Comparison of ENCODE assay signal across 18 cellular contexts in genomic region chr2:112607680-112608438, GRCh38. TPM values are rescaled to one million over a fixed set of nuclear protein-coding genes. Genes with fewer than 3 reads are reported as not detected.
DNase-seq lines count a peak whose midpoint lies in the region; ATAC-seq, FAIRE-seq and TF ChIP-seq lines count a peak whose summit lies in the region.
"Had no signal": no experiment of that assay in that cellular context is flagged by ENCODE, and none has a peak within 500 bp of the region (broad histone marks: within the 10 kb centered on the region; RNA-seq: fewer than 3 reads in every experiment).

No MANE protein-coding gene starts in this region.

- no TSS peak for BruUV-seq in Calu3 (replicated peaks; lab: Mats Ljungman, UMichigan)

- TF ChIP-seq CTCF in A549 (IDR thresholded peaks at IDR 0.05) = no peak
- no peak for TF ChIP-seq CTCF in LNCaP clone FGC (IDR thresholded peaks at IDR 0.05; ENCODE audit: control insufficient read depth, extremely low read depth, insufficient read depth)
- TF ChIP-seq CTCF in bronchial epithelial cell (IDR thresholded peaks at IDR 0.05; ENCODE audit: insufficient read depth, low read length, severe bottlenecking) = no peak
- TF ChIP-seq CTCF in Calu3 (IDR thresholded peaks at IDR 0.05; ENCODE audit: unreplicated experiment) = no peak

- H3K9me3 ChIP-seq in A549 = no peaks in the 10 kb centered on the region

- no peak overlapping the region for H3K4me3 ChIP-seq in A549
- H3K4me3 ChIP-seq in LNCaP clone FGC (ENCODE audit: low read depth, low read length) = no peak overlapping the region
- no peak overlapping the region for H3K4me3 ChIP-seq in bronchial epithelial cell (ENCODE audit: low read depth, low read length)
- H3K4me3 ChIP-seq: GM12878, GM23248, SK-N-MC had no signal

- no peak overlapping the region for H3K27ac ChIP-seq in A549
- H3K27ac ChIP-seq: GM23248, HL-60, SK-N-MC had no signal

- peaks cover 20% of the 10 kb centered on the region for H3K27me3 Mint-ChIP-seq in Calu3 (ENCODE audit: unreplicated experiment)
- H3K27me3 Mint-ChIP-seq: CD4-positive, alpha-beta T cell had no signal

- TF ChIP-seq RAD21 in A549 (conservative IDR thresholded peaks at IDR 0.05 in 1 of 2, IDR thresholded peaks at IDR 0.05 in 1 of 2) = no peak

- H3K4me1 ChIP-seq in A549 = no peaks in the 10 kb centered on the region

- no peaks in the 10 kb centered on the region for H3K9me3 Mint-ChIP-seq in Calu3 (ENCODE audit: low read depth, unreplicated experiment)
- H3K9me3 Mint-ChIP-seq: CD4-positive, alpha-beta T cell had no signal

- H3K4me1 Mint-ChIP-seq in Calu3 (ENCODE audit: low read depth, unreplicated experiment) = peaks cover 8% of the 10 kb centered on the region
- H3K4me1 Mint-ChIP-seq: B cell had no signal

- no peaks in the 10 kb centered on the region for H3K36me3 ChIP-seq in bronchial epithelial cell (ENCODE audit: control insufficient read depth, insufficient read depth, low read length)

- no peak for DNase-seq in A549 (ENCODE audit: low read depth in 1 of 2, low spot score in 1 of 2)
- peak; percentile 50 for DNase-seq in LNCaP clone FGC (ENCODE audit: low read depth)
- DNase-seq in bronchial epithelial cell (ENCODE audit: low read depth) = peak; percentile 57
- peak; percentile 38 for DNase-seq in mucosa of gallbladder (ENCODE audit: low spot score)
- DNase-seq in Calu3 = no peak
- no peak for DNase-seq in NCI-H1092 treated with DMSO at 0.1 percent for 48 hours (lab: John Stamatoyannopoulos, UW)
- DNase-seq: CD4-positive, alpha-beta T cell; DND-41; GM23248; HCEC 1CT; NCI-H1436 treated with DMSO at 0.1 percent for 48 hours had no signal

- TF ChIP-seq POLR2A in A549 (IDR thresholded peaks at IDR 0.05; ENCODE audit: low read length) = no peak

- POLR2A ChIA-PET in A549 (lab: Yijun Ruan, JAX) = no interaction called here

- H3K4me3 Mint-ChIP-seq in Calu3 (ENCODE audit: low read depth, unreplicated experiment) = no peak overlapping the region
- H3K4me3 Mint-ChIP-seq: B cell; CD4-positive, alpha-beta T cell had no signal

- no peaks in the 10 kb centered on the region for H3K36me3 Mint-ChIP-seq in Calu3 (ENCODE audit: insufficient read depth, unreplicated experiment)

- CTCF ChIA-PET in A549 (lab: Yijun Ruan, JAX) = interaction anchor here (11.7 to 11.9 kb wide), 2 partner anchors 20 to 119 kb away, joined by 137 to 230 read pairs; partner anchors contain the start of gene NT5DC4
- CTCF ChIA-PET in Calu3 (lab: Charles Lee) = no interaction called here

- ATAC-seq in A549 (no peak), GM19324 (IDR thresholded peaks at IDR 0.05; ENCODE audit: low FRiP score, unreplicated experiment) (no peak)
- ATAC-seq: GM12878 had no signal

- 67% methylated on average over 8 of the region's 8 CpGs for WGBS in A549 (ENCODE audit: missing lambda C conversion rate)

- no peak for TF ChIP-seq EP300 in A549 (IDR thresholded peaks at IDR 0.05)

- FAIRE-seq in A549 (lab: Jason Lieb, UNC) (no peak), bronchial epithelial cell (lab: Jason Lieb, UNC) (no peak)
- FAIRE-seq: G401.6, GM12878, HTR-8/SVneo had no signal

- H3K27ac Mint-ChIP-seq in Calu3 (ENCODE audit: unreplicated experiment) = no peak overlapping the region
- H3K27ac Mint-ChIP-seq: B cell; CD4-positive, alpha-beta T cell had no signal

- intact Hi-C loops in Calu3 (cut with micrococcal nuclease; ENCODE audit: unreplicated experiment) = no loop called here

- no peak overlapping the region for H3K4me2 ChIP-seq in A549

- no peaks in the 10 kb centered on the region for H3K27me3 ChIP-seq in bronchial epithelial cell (ENCODE audit: control insufficient read depth, insufficient read depth, low read length)

TF ChIP-seq in A549, 52 proteins besides CTCF, POLR2A, EP300 and RAD21:
- TF ChIP-seq, protein P1, sequence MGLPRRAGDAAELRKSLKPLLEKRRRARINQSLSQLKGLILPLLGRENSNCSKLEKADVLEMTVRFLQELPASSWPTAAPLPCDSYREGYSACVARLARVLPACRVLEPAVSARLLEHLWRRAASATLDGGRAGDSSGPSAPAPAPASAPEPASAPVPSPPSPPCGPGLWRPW (IDR thresholded peaks at IDR 0.05) = no peak
- TF ChIP-seq MAFK (IDR thresholded peaks at IDR 0.05; ENCODE audit: partially characterized antibody) = peak; percentile 15

RNA-seq across cellular contexts. Expression of gene CHCHD5, which starts 23.4 kb away (rescaled TPM):
- polyA plus RNA-seq in A549 (2011; rRNA removed) = 15.0 and 17.6 TPM in 2 replicates
- 108 and 116 TPM in 2 replicates for polyA plus RNA-seq in A549 (2012; cell fraction: cytosol; rRNA removed)
- polyA plus RNA-seq in A549 (2012; cell fraction: nucleus; rRNA removed) = 67.2 and 94.2 TPM in 2 replicates
- polyA plus RNA-seq in A549 (2017; fragmentation: RNase III; extraction: RNeasy Plus Mini Kit Qiagen cat#74134 plus additional on column Dnase treatment) = 61.4 to 62.4 TPM (median 62.0 TPM) in 3 replicates
- polyA minus RNA-seq in A549 (2011; rRNA and poly(A)+ RNA removed) = 8.8 and 18.3 TPM in 2 replicates
- total RNA-seq in bronchial epithelial cell = 10.3 and 20.2 TPM in 2 replicates
- total RNA-seq in mucosa of gallbladder = 40.3 TPM
- 18.0 and 20.1 TPM in 2 replicates for total RNA-seq in Calu3 (2022)

RNA-seq across cellular contexts. Expression of gene SLC20A1, which starts 37.9 kb away (rescaled TPM):
- polyA plus RNA-seq in A549 (2011; rRNA removed) (86.8 and 88.7 TPM in 2 replicates), A549 (2017; fragmentation: RNase III; extraction: RNeasy Plus Mini Kit Qiagen cat#74134 plus additional on column Dnase treatment) (71.0 to 83.6 TPM (median 74.3 TPM) in 3 replicates)
- polyA plus RNA-seq in A549 (2012; cell fraction: cytosol; rRNA removed) = 31.9 and 37.7 TPM in 2 replicates
- polyA plus RNA-seq in A549 (2012; cell fraction: nucleus; rRNA removed) = 51.1 and 68.2 TPM in 2 replicates
- 62.7 and 79.1 TPM in 2 replicates for polyA minus RNA-seq in A549 (2011; rRNA and poly(A)+ RNA removed)
- total RNA-seq in bronchial epithelial cell (47.7 and 63.4 TPM in 2 replicates), mucosa of gallbladder (30.8 TPM), Calu3 (2022) (71.7 and 84.5 TPM in 2 replicates)

Comparison
In these comparisons a context has a peak if more than half of its experiments do, and no peak if none do; other contexts are left out.
1. DNase-seq: peak in LNCaP clone FGC (single experiment), bronchial epithelial cell (single experiment) and mucosa of gallbladder (single experiment); none in A549 (0 of 2), Calu3 (single experiment) and NCI-H1092 treated with DMSO at 0.1 percent for 48 hours (single experiment).